In genomic region chr1:37946703-37947360, GRCh38 we compare ENCODE assay signal across 1 cellular context.
TF ChIP-seq lines count a peak whose summit lies in the region.

TSS of gene INPP5B (minus strand) at chr1:37947053. CDS start at chr1:37946308, 745 bp downstream.

TF ChIP-seq in HepG2, 621 proteins besides CTCF, POLR2A, EP300 and RAD21 (continued from another document and continues in another):
- TF ChIP-seq ZNF644 (CRISPR knock-in tag; IDR thresholded peaks at IDR 0.05; ENCODE audit: low read depth), result 0 out of 2 replicates have a peak, but pooled peaks have one; percentile 35
- TF ChIP-seq ZNF350 (CRISPR knock-in tag; IDR thresholded peaks at IDR 0.05; ENCODE audit: borderline replicate concordance, low read depth), result peak; percentile 47; the same call in 1 of the 2 replicates
- TF ChIP-seq GATAD1 (CRISPR knock-in tag; IDR thresholded peaks at IDR 0.05), result peak; percentile 75
- TF ChIP-seq, protein P1, sequence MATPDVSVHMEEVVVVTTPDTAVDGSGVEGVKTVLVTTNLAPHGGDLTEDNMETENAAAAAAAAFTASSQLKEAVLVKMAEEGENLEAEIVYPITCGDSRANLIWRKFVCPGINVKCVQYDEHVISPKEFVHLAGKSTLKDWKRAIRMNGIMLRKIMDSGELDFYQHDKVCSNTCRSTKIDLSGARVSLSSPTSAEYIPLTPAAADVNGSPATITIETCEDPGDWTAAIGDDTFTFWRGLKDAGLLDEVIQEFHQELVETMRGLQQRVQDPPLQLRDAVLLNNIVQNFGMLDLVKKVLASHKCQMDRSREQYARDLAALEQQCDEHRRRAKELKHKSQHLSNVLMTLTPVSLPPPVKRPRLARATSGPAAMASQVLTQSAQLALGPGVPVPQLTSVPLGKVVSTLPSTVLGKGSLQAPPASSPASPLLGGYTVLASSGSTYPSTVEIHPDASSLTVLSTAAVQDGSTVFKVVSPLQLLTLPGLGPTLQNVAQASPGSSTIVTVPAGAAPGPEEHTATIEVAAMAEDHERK (CRISPR knock-in tag; IDR thresholded peaks at IDR 0.05; ENCODE audit: low read depth), result no peak
- TF ChIP-seq PAF1 (CRISPR knock-in tag; IDR thresholded peaks at IDR 0.05), result no peak
- peak in 1 of 2 experiments; percentile 57; a peak in 1 of 4 replicates for TF ChIP-seq KLF16 (CRISPR knock-in tag; IDR thresholded peaks at IDR 0.05)
- no peak for TF ChIP-seq ZNF879 (CRISPR knock-in tag; IDR thresholded peaks at IDR 0.05)
- TF ChIP-seq THAP11 (CRISPR knock-in tag; IDR thresholded peaks at IDR 0.05), result peak; percentile 99
- TF ChIP-seq MTA1 (CRISPR knock-in tag; IDR thresholded peaks at IDR 0.05; ENCODE audit: borderline replicate concordance), result no peak
- TF ChIP-seq AFF4 (CRISPR knock-in tag; IDR thresholded peaks at IDR 0.05), result no peak
- TF ChIP-seq ZBTB39 (CRISPR knock-in tag; IDR thresholded peaks at IDR 0.05), result no peak
- TF ChIP-seq IRF9 (CRISPR knock-in tag; IDR thresholded peaks at IDR 0.05; ENCODE audit: borderline replicate concordance), result no peak
- TF ChIP-seq, protein P2, sequence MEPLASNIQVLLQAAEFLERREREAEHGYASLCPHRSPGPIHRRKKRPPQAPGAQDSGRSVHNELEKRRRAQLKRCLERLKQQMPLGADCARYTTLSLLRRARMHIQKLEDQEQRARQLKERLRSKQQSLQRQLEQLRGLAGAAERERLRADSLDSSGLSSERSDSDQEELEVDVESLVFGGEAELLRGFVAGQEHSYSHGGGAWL (CRISPR knock-in tag; IDR thresholded peaks at IDR 0.05), result peak; percentile 81
- no peak for TF ChIP-seq TCF7 (IDR thresholded peaks at IDR 0.05; ENCODE audit: low read depth)
- TF ChIP-seq XRCC5 (optimal IDR thresholded peaks at IDR 0.05; ENCODE audit: low read length), result peak; percentile 87
- TF ChIP-seq, protein P3, sequence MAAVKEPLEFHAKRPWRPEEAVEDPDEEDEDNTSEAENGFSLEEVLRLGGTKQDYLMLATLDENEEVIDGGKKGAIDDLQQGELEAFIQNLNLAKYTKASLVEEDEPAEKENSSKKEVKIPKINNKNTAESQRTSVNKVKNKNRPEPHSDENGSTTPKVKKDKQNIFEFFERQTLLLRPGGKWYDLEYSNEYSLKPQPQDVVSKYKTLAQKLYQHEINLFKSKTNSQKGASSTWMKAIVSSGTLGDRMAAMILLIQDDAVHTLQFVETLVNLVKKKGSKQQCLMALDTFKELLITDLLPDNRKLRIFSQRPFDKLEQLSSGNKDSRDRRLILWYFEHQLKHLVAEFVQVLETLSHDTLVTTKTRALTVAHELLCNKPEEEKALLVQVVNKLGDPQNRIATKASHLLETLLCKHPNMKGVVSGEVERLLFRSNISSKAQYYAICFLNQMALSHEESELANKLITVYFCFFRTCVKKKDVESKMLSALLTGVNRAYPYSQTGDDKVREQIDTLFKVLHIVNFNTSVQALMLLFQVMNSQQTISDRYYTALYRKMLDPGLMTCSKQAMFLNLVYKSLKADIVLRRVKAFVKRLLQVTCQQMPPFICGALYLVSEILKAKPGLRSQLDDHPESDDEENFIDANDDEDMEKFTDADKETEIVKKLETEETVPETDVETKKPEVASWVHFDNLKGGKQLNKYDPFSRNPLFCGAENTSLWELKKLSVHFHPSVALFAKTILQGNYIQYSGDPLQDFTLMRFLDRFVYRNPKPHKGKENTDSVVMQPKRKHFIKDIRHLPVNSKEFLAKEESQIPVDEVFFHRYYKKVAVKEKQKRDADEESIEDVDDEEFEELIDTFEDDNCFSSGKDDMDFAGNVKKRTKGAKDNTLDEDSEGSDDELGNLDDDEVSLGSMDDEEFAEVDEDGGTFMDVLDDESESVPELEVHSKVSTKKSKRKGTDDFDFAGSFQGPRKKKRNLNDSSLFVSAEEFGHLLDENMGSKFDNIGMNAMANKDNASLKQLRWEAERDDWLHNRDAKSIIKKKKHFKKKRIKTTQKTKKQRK (IDR thresholded peaks at IDR 0.05; ENCODE audit: low read length), result no peak
- TF ChIP-seq TARDBP (CRISPR knock-in tag; IDR thresholded peaks at IDR 0.05), result peak; percentile 64; the same call in 1 of the 2 replicates
- TF ChIP-seq, protein P4, sequence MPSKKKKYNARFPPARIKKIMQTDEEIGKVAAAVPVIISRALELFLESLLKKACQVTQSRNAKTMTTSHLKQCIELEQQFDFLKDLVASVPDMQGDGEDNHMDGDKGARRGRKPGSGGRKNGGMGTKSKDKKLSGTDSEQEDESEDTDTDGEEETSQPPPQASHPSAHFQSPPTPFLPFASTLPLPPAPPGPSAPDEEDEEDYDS (CRISPR knock-in tag; IDR thresholded peaks at IDR 0.05), result peak; percentile 67; the same call in 1 of the 2 replicates
- TF ChIP-seq ZSCAN9 (CRISPR knock-in tag; IDR thresholded peaks at IDR 0.05; ENCODE audit: borderline replicate concordance), result 0 out of 2 replicates have a peak, but pooled peaks have one; percentile 20
- TF ChIP-seq, protein P5, sequence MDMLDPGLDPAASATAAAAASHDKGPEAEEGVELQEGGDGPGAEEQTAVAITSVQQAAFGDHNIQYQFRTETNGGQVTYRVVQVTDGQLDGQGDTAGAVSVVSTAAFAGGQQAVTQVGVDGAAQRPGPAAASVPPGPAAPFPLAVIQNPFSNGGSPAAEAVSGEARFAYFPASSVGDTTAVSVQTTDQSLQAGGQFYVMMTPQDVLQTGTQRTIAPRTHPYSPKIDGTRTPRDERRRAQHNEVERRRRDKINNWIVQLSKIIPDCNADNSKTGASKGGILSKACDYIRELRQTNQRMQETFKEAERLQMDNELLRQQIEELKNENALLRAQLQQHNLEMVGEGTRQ (IDR thresholded peaks at IDR 0.05; ENCODE audit: low read depth, low read length), result peak; percentile 42; the same call in 1 of the 2 replicates
- TF ChIP-seq, protein P5 (CRISPR knock-in tag; IDR thresholded peaks at IDR 0.05; ENCODE audit: borderline replicate concordance), result no peak
- 0 out of 2 replicates have a peak, but pooled peaks have one; percentile 38 for TF ChIP-seq POGZ (CRISPR knock-in tag; IDR thresholded peaks at IDR 0.05)
- TF ChIP-seq, protein P6, sequence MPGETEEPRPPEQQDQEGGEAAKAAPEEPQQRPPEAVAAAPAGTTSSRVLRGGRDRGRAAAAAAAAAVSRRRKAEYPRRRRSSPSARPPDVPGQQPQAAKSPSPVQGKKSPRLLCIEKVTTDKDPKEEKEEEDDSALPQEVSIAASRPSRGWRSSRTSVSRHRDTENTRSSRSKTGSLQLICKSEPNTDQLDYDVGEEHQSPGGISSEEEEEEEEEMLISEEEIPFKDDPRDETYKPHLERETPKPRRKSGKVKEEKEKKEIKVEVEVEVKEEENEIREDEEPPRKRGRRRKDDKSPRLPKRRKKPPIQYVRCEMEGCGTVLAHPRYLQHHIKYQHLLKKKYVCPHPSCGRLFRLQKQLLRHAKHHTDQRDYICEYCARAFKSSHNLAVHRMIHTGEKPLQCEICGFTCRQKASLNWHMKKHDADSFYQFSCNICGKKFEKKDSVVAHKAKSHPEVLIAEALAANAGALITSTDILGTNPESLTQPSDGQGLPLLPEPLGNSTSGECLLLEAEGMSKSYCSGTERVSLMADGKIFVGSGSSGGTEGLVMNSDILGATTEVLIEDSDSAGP (CRISPR knock-in tag; IDR thresholded peaks at IDR 0.05; ENCODE audit: borderline replicate concordance), result peak; percentile 43; the same call in 1 of the 2 replicates
- no peak; the same call in 1 of the 2 replicates for TF ChIP-seq ZNF292 (CRISPR knock-in tag; IDR thresholded peaks at IDR 0.05; ENCODE audit: borderline replicate concordance, low read depth)
- TF ChIP-seq CCDC6 (CRISPR knock-in tag; IDR thresholded peaks at IDR 0.05), result no peak
- TF ChIP-seq SKIL (CRISPR knock-in tag; IDR thresholded peaks at IDR 0.05; ENCODE audit: borderline replicate concordance), result no peak
